Comparison of ENCODE assay signal across 8 cellular contexts in the genomic region with DNA sequence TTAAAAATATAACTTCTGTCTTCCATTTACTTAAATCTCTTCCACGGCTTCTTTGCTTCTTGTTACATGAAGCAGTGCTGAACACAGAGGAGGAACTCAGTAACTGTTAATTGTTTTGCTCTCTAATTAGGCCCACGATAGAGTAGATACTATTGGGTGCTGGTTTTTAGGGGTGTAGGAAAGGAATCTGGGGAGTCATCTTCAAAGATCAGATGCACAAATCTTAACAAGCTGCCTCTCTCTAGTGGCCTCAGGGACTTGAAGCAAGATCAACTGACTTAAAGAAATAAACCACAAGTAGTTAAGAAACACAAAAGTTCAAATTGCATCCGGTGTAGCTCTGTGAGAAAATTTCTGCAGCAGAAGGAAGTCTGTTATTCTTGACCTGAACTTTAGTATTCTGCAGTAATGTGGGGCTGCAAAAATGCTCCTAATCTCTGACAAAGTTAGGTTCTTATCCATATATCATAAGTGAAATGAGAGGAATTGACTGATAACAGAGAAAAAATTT. TPM values are rescaled to one million over a fixed set of nuclear protein-coding genes. Genes with fewer than 3 reads are reported as not detected.
DNase-seq lines count a peak whose midpoint lies in the region; ATAC-seq and TF ChIP-seq lines count a peak whose summit lies in the region.

No MANE protein-coding gene starts in this region.

- CTCF ChIA-PET in activated naive CD4-positive, alpha-beta T cell treated with anti-CD3 and anti-CD28 coated beads, Interleukin-2, amount 10 ng/mL, durations not matched to agents 7 days and 5 days (lab: Charles Lee): interaction anchor here (2.3 to 3.9 kb wide), 3 partner anchors 11 to 50 kb away, joined by 12 to 20 read pairs (median 17); a partner anchor contains a TSS
- CTCF ChIA-PET in activated CD8-positive, alpha-beta T cell treated with anti-CD3 and anti-CD28 coated beads for 36 hours (lab: Charles Lee): interaction anchor here (0.8 to 1.8 kb wide), 3 partner anchors 27 to 50 kb away, joined by 3 to 4 read pairs (median 3); no protein-coding TSS in a partner anchor
- CTCF ChIA-PET in PC-9 (lab: Charles Lee): no interaction called here

- H4K20me1 ChIP-seq in PC-9 (ENCODE audit: insufficient read depth): no peaks in the 10 kb centered on the region

- peak overlapping the region; percentile 88 for H3K27ac Mint-ChIP-seq in activated naive CD4-positive, alpha-beta T cell treated with anti-CD3 and anti-CD28 coated beads, Interleukin-2, amount 10 ng/mL, durations not matched to agents 7 days and 5 days
- H3K27ac Mint-ChIP-seq in activated CD8-positive, alpha-beta T cell treated with anti-CD3 and anti-CD28 coated beads for 36 hours: peak overlapping the region; percentile 97

- peaks cover 15% of the 10 kb centered on the region for H3K9me3 Mint-ChIP-seq in activated naive CD4-positive, alpha-beta T cell treated with anti-CD3 and anti-CD28 coated beads, Interleukin-2, amount 10 ng/mL, durations not matched to agents 7 days and 5 days
- peaks cover 27% of the 10 kb centered on the region for H3K9me3 Mint-ChIP-seq in activated CD8-positive, alpha-beta T cell treated with anti-CD3 and anti-CD28 coated beads for 36 hours

- H3F3A ChIP-seq in PC-9 (ENCODE audit: insufficient read depth, low read depth): no peaks in the 10 kb centered on the region

- no peaks in the 10 kb centered on the region for H3K27me3 Mint-ChIP-seq in activated naive CD4-positive, alpha-beta T cell treated with anti-CD3 and anti-CD28 coated beads, Interleukin-2, amount 10 ng/mL, durations not matched to agents 7 days and 5 days
- no peaks in the 10 kb centered on the region for H3K27me3 Mint-ChIP-seq in activated CD8-positive, alpha-beta T cell treated with anti-CD3 and anti-CD28 coated beads for 36 hours

- H3K4me3 ChIP-seq in neuron (ENCODE audit: low read length) (no peak overlapping the region), PC-9 (no peak overlapping the region)

- BruUV-seq in PC-9 (replicated peaks; lab: Mats Ljungman, UMichigan): no TSS peak

- H3K27ac ChIP-seq in PC-9: no peak overlapping the region

- H3K4me3 Mint-ChIP-seq in activated naive CD4-positive, alpha-beta T cell treated with anti-CD3 and anti-CD28 coated beads, Interleukin-2, amount 10 ng/mL, durations not matched to agents 7 days and 5 days: peak overlapping the region; percentile 24
- peak overlapping the region; percentile 47 for H3K4me3 Mint-ChIP-seq in activated CD8-positive, alpha-beta T cell treated with anti-CD3 and anti-CD28 coated beads for 36 hours

- DNase-seq in activated naive CD4-positive, alpha-beta T cell treated with anti-CD3 and anti-CD28 coated beads, Interleukin-2, amount 10 ng/mL, durations not matched to agents 7 days and 5 days: peak; percentile 28
- no peak for DNase-seq in activated naive CD4-positive, alpha-beta T cell treated with Interleukin-2 at 50 U/mL for 16 hours
- peak; percentile 40 for DNase-seq in activated CD8-positive, alpha-beta T cell treated with anti-CD3 and anti-CD28 coated beads for 36 hours
- DNase-seq in NCI-H446 (lab: John Stamatoyannopoulos, UW): no peak
- no peak for DNase-seq in stimulated activated CD4-positive, alpha-beta T cell treated with anti-CD3 and anti-CD28 coated beads, Interleukin-4, amount 100 ng/mL, for 1 hour
- DNase-seq in PC-9: no peak

- H3K4me1 Mint-ChIP-seq in activated naive CD4-positive, alpha-beta T cell treated with anti-CD3 and anti-CD28 coated beads, Interleukin-2, amount 10 ng/mL, durations not matched to agents 7 days and 5 days: peaks cover 47% of the 10 kb centered on the region
- peaks cover 81% of the 10 kb centered on the region for H3K4me1 Mint-ChIP-seq in activated CD8-positive, alpha-beta T cell treated with anti-CD3 and anti-CD28 coated beads for 36 hours (ENCODE audit: low read depth)

- no peaks in the 10 kb centered on the region for H3K9me2 ChIP-seq in PC-9 (ENCODE audit: insufficient read depth)

- H3K4me2 ChIP-seq in PC-9: no peak overlapping the region

- ATAC-seq in HG03280 (IDR thresholded peaks at IDR 0.05; ENCODE audit: unreplicated experiment): peak; percentile 65
- peak; percentile 73 for ATAC-seq in activated CD8-positive, alpha-beta T cell treated with anti-CD3 and anti-CD28 coated beads for 36 hours

- H3K4me1 ChIP-seq in neuron (ENCODE audit: insufficient read depth, low read length) (peaks cover 14% of the 10 kb centered on the region), PC-9 (replicated peaks; ENCODE audit: insufficient read depth) (no peaks in the 10 kb centered on the region)

- H3K27me3 ChIP-seq in neuron (ENCODE audit: insufficient read depth, low read length) (no peaks in the 10 kb centered on the region), PC-9 (ENCODE audit: insufficient read depth, low read depth) (no peaks in the 10 kb centered on the region)

- H3K9me3 ChIP-seq in neuron (ENCODE audit: low read length) (peaks cover 3% of the 10 kb centered on the region), PC-9 (ENCODE audit: insufficient read depth, low read depth) (no peaks in the 10 kb centered on the region)

- POLR2A ChIA-PET in activated CD8-positive, alpha-beta T cell treated with anti-CD3 and anti-CD28 coated beads for 36 hours (lab: Charles Lee): interaction anchor here (1.1 kb wide), 1 partner anchor 52 kb away, joined by 3 read pairs; a partner anchor contains a TSS
- POLR2A ChIA-PET in PC-9 (lab: Charles Lee; ENCODE audit: unreplicated experiment): no interaction called here

- peaks cover 16% of the 10 kb centered on the region for H3K36me3 Mint-ChIP-seq in activated naive CD4-positive, alpha-beta T cell treated with anti-CD3 and anti-CD28 coated beads, Interleukin-2, amount 10 ng/mL, durations not matched to agents 7 days and 5 days
- peaks cover 21% of the 10 kb centered on the region for H3K36me3 Mint-ChIP-seq in activated CD8-positive, alpha-beta T cell treated with anti-CD3 and anti-CD28 coated beads for 36 hours (ENCODE audit: low read depth)

- intact Hi-C loops in activated CD8-positive, alpha-beta T cell treated with anti-CD3 and anti-CD28 coated beads for 36 hours (cut with micrococcal nuclease): loop anchor here (5.0 kb wide), 1 partner anchor 49 kb away; no protein-coding TSS in a partner anchor
- intact Hi-C loops in PC-9 (cut with micrococcal nuclease; ENCODE audit: unreplicated experiment): no loop called here

- H3K79me2 ChIP-seq in PC-9 (ENCODE audit: low read depth): no peaks in the 10 kb centered on the region

- peak overlapping the region; percentile 60 for H2AFZ ChIP-seq in neuron (ENCODE audit: low read depth, low read length)
- H2AFZ ChIP-seq in PC-9: no peak overlapping the region

- no peak for TF ChIP-seq CTCF in activated CD8-positive, alpha-beta T cell treated with anti-CD3 and anti-CD28 coated beads for 36 hours (IDR thresholded peaks at IDR 0.05)
- TF ChIP-seq CTCF in PC-9 (conservative IDR thresholded peaks at IDR 0.05): no peak

- H3K36me3 ChIP-seq in neuron (ENCODE audit: insufficient read depth, low read length) (no peaks in the 10 kb centered on the region), PC-9 (ENCODE audit: low read depth) (no peaks in the 10 kb centered on the region)

RNA-seq across cellular contexts. Expression of a gene that starts 51.6 kb away (rescaled TPM):
- 1 to 10 TPM; 6.0 to 6.9 TPM for total RNA-seq in activated CD8-positive, alpha-beta T cell treated with anti-CD3 and anti-CD28 coated beads for 36 hours
- 0.15 and 0.18 TPM in 2 replicates for total RNA-seq in PC-9 (2021)

Comparison
In these comparisons a context has a peak if more than half of its experiments do, and no peak if none do; other contexts are left out.
1. DNase-seq: peak in activated naive CD4-positive, alpha-beta T cell treated with anti-CD3 and anti-CD28 coated beads, Interleukin-2, amount 10 ng/mL, durations not matched to agents 7 days and 5 days (single experiment) and activated CD8-positive, alpha-beta T cell treated with anti-CD3 and anti-CD28 coated beads for 36 hours (single experiment); none in activated naive CD4-positive, alpha-beta T cell treated with Interleukin-2 at 50 U/mL for 16 hours (single experiment), NCI-H446 (0 of 2), stimulated activated CD4-positive, alpha-beta T cell treated with anti-CD3 and anti-CD28 coated beads, Interleukin-4, amount 100 ng/mL, for 1 hour (single experiment) and PC-9 (0 of 2).